In the genomic region with DNA sequence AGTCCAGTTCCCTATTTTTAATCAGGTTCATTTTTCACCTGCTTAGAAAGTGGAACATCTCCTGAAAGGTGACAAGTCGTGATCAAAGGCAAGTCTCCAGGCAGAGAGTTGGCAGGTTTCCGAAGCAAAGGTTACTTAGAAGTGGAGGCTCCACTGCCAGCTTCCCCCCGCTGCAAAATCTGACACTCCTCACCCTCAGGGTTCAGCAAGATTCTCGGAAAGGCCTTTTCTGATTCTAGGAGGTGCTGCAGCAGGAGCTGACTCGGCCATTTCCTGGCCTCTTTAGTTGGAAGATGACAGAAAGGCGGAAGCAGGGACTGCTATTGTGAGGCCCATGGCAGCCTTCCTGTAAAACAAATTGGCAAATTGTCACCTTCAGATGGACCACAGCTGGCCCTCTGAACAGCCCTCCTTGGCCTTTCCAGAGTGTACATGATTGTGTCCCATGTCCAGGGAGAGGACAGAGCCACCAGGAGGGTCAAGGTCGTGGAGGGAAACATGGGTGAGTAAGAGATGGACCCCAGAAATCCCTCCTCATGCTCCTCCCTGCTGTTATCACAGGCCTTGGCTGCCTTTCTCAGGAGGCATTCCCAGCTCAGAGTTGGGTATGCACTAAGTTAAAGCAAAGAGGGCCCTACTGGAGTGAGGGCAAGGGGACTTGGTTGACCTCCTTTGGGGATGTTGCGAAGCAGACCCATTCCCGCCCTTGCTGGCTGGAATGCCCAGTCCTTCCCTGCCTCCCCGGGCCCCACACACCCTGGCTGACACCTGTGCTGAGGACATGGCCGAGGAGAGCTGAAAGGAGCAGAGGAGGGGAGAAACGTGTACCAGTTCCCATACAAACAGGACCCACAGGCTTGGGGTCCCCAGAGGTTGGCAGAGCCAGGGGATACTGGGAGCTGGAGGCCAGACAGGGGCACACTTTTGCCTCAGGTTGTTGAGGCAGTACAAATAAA, we compare ENCODE assay signal across 8 cellular contexts.
DNase-seq lines count a peak whose midpoint lies in the region; ATAC-seq and TF ChIP-seq lines count a peak whose summit lies in the region.

No MANE protein-coding gene starts in this region.

- no peak for TF ChIP-seq POLR2A in sigmoid colon (IDR thresholded peaks at IDR 0.05)

- no peaks in the 10 kb centered on the region for H3K36me3 ChIP-seq in CD8-positive, alpha-beta memory T cell (ENCODE audit: insufficient read depth, low read length)
- no peaks in the 10 kb centered on the region for H3K36me3 ChIP-seq in sigmoid colon

- DNase-seq in CD8-positive, alpha-beta memory T cell = peak in 3 of 5 donors; percentile 52 to 59 (median 56)
- DNase-seq in NCI-H69 (lab: John Stamatoyannopoulos, UW) (peak; percentile 72), glutamatergic neuron (no peak), sigmoid colon (peak; percentile 81), posterior vena cava (ENCODE audit: low spot score) (no peak), 8988T (no peak)
- DNase-seq in activated T-helper 1 cell treated with anti-CD3 and anti-CD28 coated beads, Interleukin-12 subunit alpha, Interleukin-12 subunit beta, Interleukin-2, Interleukin-4 antibody, amounts not matched to agents 30 ng/mL and 10 ng/mL and 1 ng/mL, durations not matched to agents 14 hours and 24 hours and 36 hours (ENCODE audit: low spot score) = peak; percentile 55

- intact Hi-C loops in activated T-helper 1 cell treated with anti-CD3 and anti-CD28 coated beads, Interleukin-12 subunit alpha, Interleukin-12 subunit beta, Interleukin-2, Interleukin-4 antibody, amounts not matched to agents 30 ng/mL and 10 ng/mL and 1 ng/mL, durations not matched to agents 14 hours and 24 hours and 36 hours (cut with micrococcal nuclease) = loop anchor here (2.0 kb wide), 1 partner anchor 603 kb away; the partner anchor contains the start of genes ARID4B and GGPS1
- intact Hi-C loops in sigmoid colon (cut with DNase I) (loop anchor here (1.0 to 10.0 kb wide), 6 partner anchors 47 to 1339 kb away; partner anchors contain the start of gene NID1), posterior vena cava (cut with DNase I) (loop anchor here (10.0 kb wide), 4 partner anchors 191 to 359 kb away; no protein-coding TSS in a partner anchor)

- H3K9me3 ChIP-seq in CD8-positive, alpha-beta memory T cell (ENCODE audit: low read length) = no peaks in the 10 kb centered on the region
- no peaks in the 10 kb centered on the region for H3K9me3 ChIP-seq in sigmoid colon

- H3K4me1 Mint-ChIP-seq in CD8-positive, alpha-beta memory T cell = peaks cover 61 to 73% (median 73%) of the 10 kb centered on the region in 3 donors
- peaks cover 97% of the 10 kb centered on the region for H3K4me1 Mint-ChIP-seq in activated T-helper 1 cell treated with anti-CD3 and anti-CD28 coated beads, Interleukin-12 subunit alpha, Interleukin-12 subunit beta, Interleukin-2, Interleukin-4 antibody, amounts not matched to agents 30 ng/mL and 10 ng/mL and 1 ng/mL, durations not matched to agents 14 hours and 24 hours and 36 hours (ENCODE audit: low read depth)
- H3K4me1 Mint-ChIP-seq in glutamatergic neuron (ENCODE audit: low read depth, unreplicated experiment) = peaks cover 60% of the 10 kb centered on the region

- H3K4me3 ChIP-seq in CD8-positive, alpha-beta memory T cell (ENCODE audit: low read length) = peak overlapping the region; percentile 57
- peak overlapping the region in 3 of 4 donors; percentile 15 to 23 (median 15) for H3K4me3 ChIP-seq in sigmoid colon

- 47 to 56% methylated on average over 12 of the region's 12 CpGs for WGBS in sigmoid colon, 2 donors

- POLR2A ChIA-PET in CD8-positive, alpha-beta memory T cell (lab: Charles Lee) = interaction anchor here (1.9 to 3.1 kb wide), 3 partner anchors 46 to 286 kb away, joined by 9 to 61 read pairs (median 33); partner anchors contain the start of gene IRF2BP2

- ATAC-seq in GM18498 (IDR thresholded peaks at IDR 0.05; ENCODE audit: unreplicated experiment) = no peak

- H3K27ac Mint-ChIP-seq in CD8-positive, alpha-beta memory T cell = peak overlapping the region; percentile 90 to 100 (median 98)
- H3K27ac Mint-ChIP-seq in activated T-helper 1 cell treated with anti-CD3 and anti-CD28 coated beads, Interleukin-12 subunit alpha, Interleukin-12 subunit beta, Interleukin-2, Interleukin-4 antibody, amounts not matched to agents 30 ng/mL and 10 ng/mL and 1 ng/mL, durations not matched to agents 14 hours and 24 hours and 36 hours = peak overlapping the region; percentile 97
- H3K27ac Mint-ChIP-seq in glutamatergic neuron (ENCODE audit: unreplicated experiment) = peak overlapping the region; percentile 99

- TF ChIP-seq EP300 in sigmoid colon (IDR thresholded peaks at IDR 0.05) = no peak

- no peaks in the 10 kb centered on the region for H3K36me3 Mint-ChIP-seq in CD8-positive, alpha-beta memory T cell
- peaks cover 5% of the 10 kb centered on the region for H3K36me3 Mint-ChIP-seq in activated T-helper 1 cell treated with anti-CD3 and anti-CD28 coated beads, Interleukin-12 subunit alpha, Interleukin-12 subunit beta, Interleukin-2, Interleukin-4 antibody, amounts not matched to agents 30 ng/mL and 10 ng/mL and 1 ng/mL, durations not matched to agents 14 hours and 24 hours and 36 hours (ENCODE audit: low read depth)
- H3K36me3 Mint-ChIP-seq in glutamatergic neuron (ENCODE audit: unreplicated experiment) = no peaks in the 10 kb centered on the region

- TF ChIP-seq CTCF in glutamatergic neuron (IDR thresholded peaks at IDR 0.05; ENCODE audit: partially characterized antibody, unreplicated experiment) (no peak), sigmoid colon (IDR thresholded peaks at IDR 0.05) (no peak)

- peaks cover 70% of the 10 kb centered on the region for H3K4me1 ChIP-seq in CD8-positive, alpha-beta memory T cell (ENCODE audit: insufficient read depth, low read length)
- peaks cover 0 to 76% (median 71%) of the 10 kb centered on the region in 4 donors for H3K4me1 ChIP-seq in sigmoid colon

- peaks cover 0 to 3% of the 10 kb centered on the region in 2 donors for H3K27me3 Mint-ChIP-seq in CD8-positive, alpha-beta memory T cell
- H3K27me3 Mint-ChIP-seq in activated T-helper 1 cell treated with anti-CD3 and anti-CD28 coated beads, Interleukin-12 subunit alpha, Interleukin-12 subunit beta, Interleukin-2, Interleukin-4 antibody, amounts not matched to agents 30 ng/mL and 10 ng/mL and 1 ng/mL, durations not matched to agents 14 hours and 24 hours and 36 hours (ENCODE audit: insufficient read depth) = peaks cover 5% of the 10 kb centered on the region
- H3K27me3 Mint-ChIP-seq in glutamatergic neuron (ENCODE audit: unreplicated experiment) = peaks cover 9% of the 10 kb centered on the region

- no peaks in the 10 kb centered on the region for H3K27me3 ChIP-seq in CD8-positive, alpha-beta memory T cell (ENCODE audit: insufficient read depth, low read length, poor library complexity, severe bottlenecking)
- H3K27me3 ChIP-seq in sigmoid colon = no peaks in the 10 kb centered on the region

- peak overlapping the region; percentile 38 to 83 (median 75) for H3K4me3 Mint-ChIP-seq in CD8-positive, alpha-beta memory T cell
- H3K4me3 Mint-ChIP-seq in activated T-helper 1 cell treated with anti-CD3 and anti-CD28 coated beads, Interleukin-12 subunit alpha, Interleukin-12 subunit beta, Interleukin-2, Interleukin-4 antibody, amounts not matched to agents 30 ng/mL and 10 ng/mL and 1 ng/mL, durations not matched to agents 14 hours and 24 hours and 36 hours = peak overlapping the region; percentile 70
- H3K4me3 Mint-ChIP-seq in glutamatergic neuron (ENCODE audit: unreplicated experiment) = peak overlapping the region; percentile 73

- CTCF ChIA-PET in CD8-positive, alpha-beta memory T cell (lab: Charles Lee) = interaction anchor here (0.9 to 1.9 kb wide), 2 partner anchors 18 to 226 kb away, joined by 3 to 4 read pairs; no protein-coding TSS in a partner anchor

- peak overlapping the region; percentile 96 for H3K27ac ChIP-seq in CD8-positive, alpha-beta memory T cell (ENCODE audit: low read depth, low read length)
- peak overlapping the region; percentile 94 to 97 (median 96) for H3K27ac ChIP-seq in sigmoid colon

- peaks cover 0 to 3% (median 0%) of the 10 kb centered on the region in 5 donors for H3K9me3 Mint-ChIP-seq in CD8-positive, alpha-beta memory T cell
- H3K9me3 Mint-ChIP-seq in activated T-helper 1 cell treated with anti-CD3 and anti-CD28 coated beads, Interleukin-12 subunit alpha, Interleukin-12 subunit beta, Interleukin-2, Interleukin-4 antibody, amounts not matched to agents 30 ng/mL and 10 ng/mL and 1 ng/mL, durations not matched to agents 14 hours and 24 hours and 36 hours = no peaks in the 10 kb centered on the region
- H3K9me3 Mint-ChIP-seq in glutamatergic neuron (ENCODE audit: unreplicated experiment) = peaks cover 11% of the 10 kb centered on the region

Comparison
In these comparisons a context has a peak if more than half of its experiments do, and no peak if none do; other contexts are left out.
1. DNase-seq: peak in CD8-positive, alpha-beta memory T cell (3 of 5), NCI-H69 (single experiment), activated T-helper 1 cell treated with anti-CD3 and anti-CD28 coated beads, Interleukin-12 subunit alpha, Interleukin-12 subunit beta, Interleukin-2, Interleukin-4 antibody, amounts not matched to agents 30 ng/mL and 10 ng/mL and 1 ng/mL, durations not matched to agents 14 hours and 24 hours and 36 hours (single experiment) and sigmoid colon (single experiment); none in glutamatergic neuron (single experiment), posterior vena cava (single experiment) and 8988T (single experiment).
2. Peak in every context shown above with its lines, with median percentiles within 50 percentile points of each other: H3K27ac Mint-ChIP-seq and H3K4me3 Mint-ChIP-seq.